1 cellular context compared by ENCODE assay signal in genomic region chr12:133130038-133130807, GRCh38.
TF ChIP-seq lines count a peak whose summit lies in the region.

Gene ZNF10 (plus strand): TSS chr12:133130627. CDS start chr12:133144493, 13,866 bp downstream.
Gene ZNF891 (minus strand): TSS chr12:133130274. CDS start chr12:133121918, 8,356 bp downstream.

TF ChIP-seq in HepG2, 621 proteins besides CTCF, POLR2A, EP300 and RAD21 (continued from another document and continues in another):
- TF ChIP-seq MZF1 (CRISPR knock-in tag; IDR thresholded peaks at IDR 0.05; ENCODE audit: borderline replicate concordance) (peak; percentile 82; the same call in 1 of the 2 replicates), ARID2 (CRISPR knock-in tag; IDR thresholded peaks at IDR 0.05; ENCODE audit: borderline replicate concordance) (no peak), ZNF703 (CRISPR knock-in tag; IDR thresholded peaks at IDR 0.05; ENCODE audit: borderline replicate concordance) (0 out of 2 replicates have a peak, but pooled peaks have one; percentile 39), ZBTB4 (CRISPR knock-in tag; IDR thresholded peaks at IDR 0.05; ENCODE audit: borderline replicate concordance) (0 out of 2 replicates have a peak, but pooled peaks have one; percentile 55), TOE1 (CRISPR knock-in tag; IDR thresholded peaks at IDR 0.05) (no peak), ZNF850 (CRISPR knock-in tag; conservative IDR thresholded peaks at IDR 0.05) (no peak), ZNF777 (CRISPR knock-in tag; IDR thresholded peaks at IDR 0.05) (peak; percentile 80), TCF7 (IDR thresholded peaks at IDR 0.05; ENCODE audit: low read depth) (no peak), KAT7 (CRISPR knock-in tag; IDR thresholded peaks at IDR 0.05; ENCODE audit: borderline replicate concordance) (peak; percentile 95; the same call in 1 of the 2 replicates), DNMT3B (CRISPR knock-in tag; conservative IDR thresholded peaks at IDR 0.05) (0 out of 2 replicates have a peak, but pooled peaks have one; percentile 33), TFAP4 (IDR thresholded peaks at IDR 0.05; ENCODE audit: borderline replicate concordance, low read depth) (no peak; the same call in 1 of the 2 replicates), CENPT (CRISPR knock-in tag; IDR thresholded peaks at IDR 0.05; ENCODE audit: low read depth) (no peak), BHLHE40 (IDR thresholded peaks at IDR 0.05; ENCODE audit: low read length) (peak; percentile 70), SOX13 (IDR thresholded peaks at IDR 0.05) (no peak), SOX13 (CRISPR knock-in tag; conservative IDR thresholded peaks at IDR 0.05 in 1 of 2, IDR thresholded peaks at IDR 0.05 in 1 of 2) (no peak), USF2 (IDR thresholded peaks at IDR 0.05; ENCODE audit: low read depth, low read length) (no peak), USF2 (CRISPR knock-in tag; IDR thresholded peaks at IDR 0.05; ENCODE audit: borderline replicate concordance) (peak; percentile 40; the same call in 1 of the 2 replicates), ZNF441 (CRISPR knock-in tag; IDR thresholded peaks at IDR 0.05; ENCODE audit: borderline replicate concordance) (peak; percentile 77; the same call in 1 of the 2 replicates), KLF6 (CRISPR knock-in tag; IDR thresholded peaks at IDR 0.05) (peak; percentile 90), HIC2 (CRISPR knock-in tag; IDR thresholded peaks at IDR 0.05; ENCODE audit: low read depth) (no peak), JDP2 (CRISPR knock-in tag; IDR thresholded peaks at IDR 0.05; ENCODE audit: borderline replicate concordance) (no peak), MXD4 (CRISPR knock-in tag; IDR thresholded peaks at IDR 0.05) (peak; percentile 84), ZNF180 (CRISPR knock-in tag; IDR thresholded peaks at IDR 0.05; ENCODE audit: borderline replicate concordance, low read depth) (no peak; the same call in 1 of the 2 replicates), PLSCR1 (CRISPR knock-in tag; IDR thresholded peaks at IDR 0.05; ENCODE audit: borderline replicate concordance) (0 out of 2 replicates have a peak, but pooled peaks have one; percentile 31), NFKB2 (CRISPR knock-in tag; IDR thresholded peaks at IDR 0.05; ENCODE audit: borderline replicate concordance) (peak; percentile 62; the same call in 1 of the 2 replicates), EEA1 (CRISPR knock-in tag; IDR thresholded peaks at IDR 0.05; ENCODE audit: borderline replicate concordance) (peak; percentile 73), ZNF343 (CRISPR knock-in tag; IDR thresholded peaks at IDR 0.05) (no peak), ZFP36L1 (CRISPR knock-in tag; IDR thresholded peaks at IDR 0.05) (peak; percentile 80; the same call in 1 of the 2 replicates), HDAC1 (CRISPR knock-in tag; IDR thresholded peaks at IDR 0.05) (peak; percentile 82), SMAD9 (CRISPR knock-in tag; IDR thresholded peaks at IDR 0.05) (no peak; the same call in 1 of the 2 replicates), ZNF136 (CRISPR knock-in tag; IDR thresholded peaks at IDR 0.05; ENCODE audit: low read depth) (peak; percentile 82; the same call in 1 of the 2 replicates), JUN (CRISPR knock-in tag; IDR thresholded peaks at IDR 0.05) (peak; percentile 28; the same call in 1 of the 2 replicates), ZGPAT (CRISPR knock-in tag; IDR thresholded peaks at IDR 0.05) (peak; percentile 88), RFX3 (CRISPR knock-in tag; IDR thresholded peaks at IDR 0.05) (no peak), ZNF597 (CRISPR knock-in tag; IDR thresholded peaks at IDR 0.05) (no peak), ZNF225 (CRISPR knock-in tag; IDR thresholded peaks at IDR 0.05) (0 out of 2 replicates have a peak, but pooled peaks have one; percentile 24), PHF8 (CRISPR knock-in tag; IDR thresholded peaks at IDR 0.05) (peak; percentile 91), JUND (CRISPR knock-in tag; IDR thresholded peaks at IDR 0.05) (no peak; the same call in 1 of the 2 replicates), ZNF546 (CRISPR knock-in tag; conservative IDR thresholded peaks at IDR 0.05) (0 out of 2 replicates have a peak, but pooled peaks have one; percentile 52), SRF (IDR thresholded peaks at IDR 0.05; ENCODE audit: low read depth, low read length) (no peak), KLF12 (CRISPR knock-in tag; IDR thresholded peaks at IDR 0.05; ENCODE audit: borderline replicate concordance) (peak; percentile 71; the same call in 1 of the 2 replicates), HDAC2 (CRISPR knock-in tag; IDR thresholded peaks at IDR 0.05) (peak; percentile 37), SP2 (CRISPR knock-in tag; IDR thresholded peaks at IDR 0.05) (peak; percentile 62), POLR2G (IDR thresholded peaks at IDR 0.05; ENCODE audit: low read depth, low read length) (peak; percentile 90), ZFP37 (CRISPR knock-in tag; IDR thresholded peaks at IDR 0.05; ENCODE audit: borderline replicate concordance) (peak; percentile 88; the same call in 1 of the 2 replicates), ZNF761 (CRISPR knock-in tag; conservative IDR thresholded peaks at IDR 0.05) (0 out of 2 replicates have a peak, but pooled peaks have one; percentile 34)
- TF ChIP-seq, protein P1, sequence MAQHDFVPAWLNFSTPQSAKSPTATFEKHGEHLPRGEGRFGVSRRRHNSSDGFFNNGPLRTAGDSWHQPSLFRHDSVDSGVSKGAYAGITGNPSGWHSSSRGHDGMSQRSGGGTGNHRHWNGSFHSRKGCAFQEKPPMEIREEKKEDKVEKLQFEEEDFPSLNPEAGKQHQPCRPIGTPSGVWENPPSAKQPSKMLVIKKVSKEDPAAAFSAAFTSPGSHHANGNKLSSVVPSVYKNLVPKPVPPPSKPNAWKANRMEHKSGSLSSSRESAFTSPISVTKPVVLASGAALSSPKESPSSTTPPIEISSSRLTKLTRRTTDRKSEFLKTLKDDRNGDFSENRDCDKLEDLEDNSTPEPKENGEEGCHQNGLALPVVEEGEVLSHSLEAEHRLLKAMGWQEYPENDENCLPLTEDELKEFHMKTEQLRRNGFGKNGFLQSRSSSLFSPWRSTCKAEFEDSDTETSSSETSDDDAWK (CRISPR knock-in tag; IDR thresholded peaks at IDR 0.05): no peak
- TF ChIP-seq, protein P2, sequence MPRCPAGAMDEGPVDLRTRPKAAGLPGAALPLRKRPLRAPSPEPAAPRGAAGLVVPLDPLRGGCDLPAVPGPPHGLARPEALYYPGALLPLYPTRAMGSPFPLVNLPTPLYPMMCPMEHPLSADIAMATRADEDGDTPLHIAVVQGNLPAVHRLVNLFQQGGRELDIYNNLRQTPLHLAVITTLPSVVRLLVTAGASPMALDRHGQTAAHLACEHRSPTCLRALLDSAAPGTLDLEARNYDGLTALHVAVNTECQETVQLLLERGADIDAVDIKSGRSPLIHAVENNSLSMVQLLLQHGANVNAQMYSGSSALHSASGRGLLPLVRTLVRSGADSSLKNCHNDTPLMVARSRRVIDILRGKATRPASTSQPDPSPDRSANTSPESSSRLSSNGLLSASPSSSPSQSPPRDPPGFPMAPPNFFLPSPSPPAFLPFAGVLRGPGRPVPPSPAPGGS (CRISPR knock-in tag; IDR thresholded peaks at IDR 0.05): peak; percentile 46; the same call in 1 of the 2 replicates
- TF ChIP-seq, protein P3, sequence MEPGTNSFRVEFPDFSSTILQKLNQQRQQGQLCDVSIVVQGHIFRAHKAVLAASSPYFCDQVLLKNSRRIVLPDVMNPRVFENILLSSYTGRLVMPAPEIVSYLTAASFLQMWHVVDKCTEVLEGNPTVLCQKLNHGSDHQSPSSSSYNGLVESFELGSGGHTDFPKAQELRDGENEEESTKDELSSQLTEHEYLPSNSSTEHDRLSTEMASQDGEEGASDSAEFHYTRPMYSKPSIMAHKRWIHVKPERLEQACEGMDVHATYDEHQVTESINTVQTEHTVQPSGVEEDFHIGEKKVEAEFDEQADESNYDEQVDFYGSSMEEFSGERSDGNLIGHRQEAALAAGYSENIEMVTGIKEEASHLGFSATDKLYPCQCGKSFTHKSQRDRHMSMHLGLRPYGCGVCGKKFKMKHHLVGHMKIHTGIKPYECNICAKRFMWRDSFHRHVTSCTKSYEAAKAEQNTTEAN (CRISPR knock-in tag; conservative IDR thresholded peaks at IDR 0.05): peak; percentile 83
